23 cellular contexts compared by ENCODE assay signal in the genomic region with DNA sequence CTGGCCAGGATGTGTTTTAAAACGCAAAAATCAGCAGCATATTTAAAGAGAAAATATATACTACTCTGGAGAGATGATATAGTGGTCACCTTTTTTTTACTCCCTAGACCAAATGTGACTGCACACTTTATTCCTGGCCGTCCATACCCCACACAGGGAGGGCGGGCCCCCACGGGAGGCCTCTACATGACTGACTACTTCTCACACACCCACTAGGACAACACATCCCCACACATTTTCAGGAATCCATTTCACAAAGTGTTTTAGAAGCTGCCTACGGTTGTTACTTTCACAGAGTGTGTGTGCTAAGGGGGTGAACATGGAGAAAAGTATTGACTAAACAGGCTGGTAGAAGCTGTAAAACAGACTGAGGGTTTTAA.
A peak's percentile ranks its signal among the peaks of the same experiment; 100 is the strongest.
DNase-seq lines count a peak whose midpoint lies in the region; ATAC-seq and TF ChIP-seq lines count a peak whose summit lies in the region.
"Had no signal": no experiment of that assay in that cellular context is flagged by ENCODE, and none has a peak within 500 bp of the region (broad histone marks: within the 10 kb centered on the region; RNA-seq: fewer than 3 reads in every experiment).

No MANE protein-coding gene starts in this region.

- H3K27me3 Mint-ChIP-seq in activated T-cell treated with anti-CD3 and anti-CD28 coated beads, Interleukin-2, amount 50 U/mL, for 4 hours (ENCODE audit: low read depth), result no peaks in the 10 kb centered on the region
- H3K27me3 Mint-ChIP-seq in activated T-helper 1 cell treated with anti-CD3 and anti-CD28 coated beads, Interleukin-12 subunit alpha, Interleukin-12 subunit beta, Interleukin-2, Interleukin-4 antibody, amounts not matched to agents 30 ng/mL and 10 ng/mL and 1 ng/mL, durations not matched to agents 14 hours and 24 hours and 36 hours (ENCODE audit: insufficient read depth), result no peaks in the 10 kb centered on the region
- H3K27me3 Mint-ChIP-seq in stimulated activated naive B cell treated with anti-CD40 and anti-IgM and Interleukin-4, amounts not matched to agents 10 μg/mL and 1 μg/mL and 100 μg/mL, for 72 hours, result no peaks in the 10 kb centered on the region
- H3K27me3 Mint-ChIP-seq: activated CD4-positive, alpha-beta T cell treated with anti-CD3 and anti-CD28 coated beads, Interleukin-2, amount 10 ng/mL, durations not matched to agents 7 days and 5 days; CD4-positive, alpha-beta T cell had no signal

- H3K27ac ChIP-seq in lower lobe of right lung, result peak overlapping the region; percentile 67
- H3K27ac ChIP-seq: body of pancreas, colonic mucosa had no signal

- H3K27me3 ChIP-seq in lower lobe of right lung (ENCODE audit: low read depth), result no peaks in the 10 kb centered on the region
- H3K27me3 ChIP-seq: body of pancreas, colonic mucosa had no signal

- peaks cover 73% of the 10 kb centered on the region for H3K4me1 ChIP-seq in lower lobe of right lung
- H3K4me1 ChIP-seq: colonic mucosa had no signal

- H3K36me3 Mint-ChIP-seq in activated T-cell treated with anti-CD3 and anti-CD28 coated beads, Interleukin-2, amount 50 U/mL, for 4 hours (ENCODE audit: insufficient read depth), result peaks cover 51% of the 10 kb centered on the region
- H3K36me3 Mint-ChIP-seq in activated T-helper 1 cell treated with anti-CD3 and anti-CD28 coated beads, Interleukin-12 subunit alpha, Interleukin-12 subunit beta, Interleukin-2, Interleukin-4 antibody, amounts not matched to agents 30 ng/mL and 10 ng/mL and 1 ng/mL, durations not matched to agents 14 hours and 24 hours and 36 hours (ENCODE audit: low read depth), result peaks cover 64% of the 10 kb centered on the region
- peaks cover 38 to 49% of the 10 kb centered on the region in 2 donors for H3K36me3 Mint-ChIP-seq in stimulated activated naive B cell treated with anti-CD40 and anti-IgM and Interleukin-4, amounts not matched to agents 10 μg/mL and 1 μg/mL and 100 μg/mL, for 72 hours

- H3K4me1 Mint-ChIP-seq in activated T-cell treated with anti-CD3 and anti-CD28 coated beads, Interleukin-2, amount 50 U/mL, for 4 hours (ENCODE audit: low read depth), result peaks cover 76% of the 10 kb centered on the region
- peaks cover 82% of the 10 kb centered on the region for H3K4me1 Mint-ChIP-seq in activated T-helper 1 cell treated with anti-CD3 and anti-CD28 coated beads, Interleukin-12 subunit alpha, Interleukin-12 subunit beta, Interleukin-2, Interleukin-4 antibody, amounts not matched to agents 30 ng/mL and 10 ng/mL and 1 ng/mL, durations not matched to agents 14 hours and 24 hours and 36 hours (ENCODE audit: low read depth)
- H3K4me1 Mint-ChIP-seq in stimulated activated naive B cell treated with anti-CD40 and anti-IgM and Interleukin-4, amounts not matched to agents 10 μg/mL and 1 μg/mL and 100 μg/mL, for 72 hours, result peaks cover 33 to 55% of the 10 kb centered on the region in 2 donors

- no peak for TF ChIP-seq CTCF in lower lobe of right lung (IDR thresholded peaks at IDR 0.05)

- no peaks in the 10 kb centered on the region for H3K9me3 ChIP-seq in lower lobe of right lung
- H3K9me3 ChIP-seq: body of pancreas, colonic mucosa had no signal

- H3K9me3 Mint-ChIP-seq in activated T-cell treated with anti-CD3 and anti-CD28 coated beads, Interleukin-2, amount 50 U/mL, for 4 hours, result no peaks in the 10 kb centered on the region
- no peaks in the 10 kb centered on the region for H3K9me3 Mint-ChIP-seq in activated T-helper 1 cell treated with anti-CD3 and anti-CD28 coated beads, Interleukin-12 subunit alpha, Interleukin-12 subunit beta, Interleukin-2, Interleukin-4 antibody, amounts not matched to agents 30 ng/mL and 10 ng/mL and 1 ng/mL, durations not matched to agents 14 hours and 24 hours and 36 hours
- no peaks in the 10 kb centered on the region for H3K9me3 Mint-ChIP-seq in stimulated activated naive B cell treated with anti-CD40 and anti-IgM and Interleukin-4, amounts not matched to agents 10 μg/mL and 1 μg/mL and 100 μg/mL, for 72 hours
- H3K9me3 Mint-ChIP-seq: activated CD4-positive, alpha-beta T cell treated with anti-CD3 and anti-CD28 coated beads, Interleukin-2, amount 10 ng/mL, durations not matched to agents 7 days and 5 days; activated naive CD4-positive, alpha-beta T cell treated with anti-CD3 and anti-CD28 coated beads, Interleukin-2, amount 50 U/mL, for 72 hours; CD4-positive, alpha-beta T cell had no signal

- no peaks in the 10 kb centered on the region for H3K36me3 ChIP-seq in lower lobe of right lung
- H3K36me3 ChIP-seq: colonic mucosa had no signal

- no peak for DNase-seq in activated T-cell treated with anti-CD3 and anti-CD28 coated beads, Interleukin-2, amount 50 U/mL, for 4 hours
- no peak for DNase-seq in activated T-cell treated with anti-CD3 and anti-CD28 coated beads, Interleukin-2, amount 50 U/mL, for 1 hour
- DNase-seq in activated T-helper 1 cell treated with anti-CD3 and anti-CD28 coated beads, Interleukin-12 subunit alpha, Interleukin-12 subunit beta, Interleukin-2, Interleukin-4 antibody, amounts not matched to agents 30 ng/mL and 10 ng/mL and 1 ng/mL, durations not matched to agents 14 hours and 24 hours and 36 hours (ENCODE audit: low spot score), result no peak
- DNase-seq in lower lobe of right lung (no peak), NCI-H2081 treated with DMSO at 0.1 percent for 48 hours (lab: John Stamatoyannopoulos, UW) (no peak)
- no peak for DNase-seq in stimulated activated naive B cell treated with anti-CD40 and anti-IgM and Interleukin-4, amounts not matched to agents 10 μg/mL and 1 μg/mL and 100 μg/mL, for 72 hours
- DNase-seq: ACHN; activated CD4-positive, alpha-beta T cell treated with anti-CD3 and anti-CD28 coated beads, Interleukin-2, amount 10 ng/mL, durations not matched to agents 7 days and 5 days; body of pancreas; CD4-positive, alpha-beta T cell; colonic mucosa; foreskin fibroblast; GOT3; Karpas-422; NCI-H1092; NCI-H2081; NCI-H510A treated with DMSO at 0.1 percent for 48 hours; retina; stimulated activated naive CD8-positive, alpha-beta T cell treated with anti-CD3 and anti-CD28 coated beads, Interleukin-15, Interleukin-2, amounts not matched to agents 100 U/mL and 50 U/mL, for 24 hours; SW 1271 had no signal

- no peak overlapping the region for H3K4me3 Mint-ChIP-seq in activated T-cell treated with anti-CD3 and anti-CD28 coated beads, Interleukin-2, amount 50 U/mL, for 4 hours
- H3K4me3 Mint-ChIP-seq in activated T-helper 1 cell treated with anti-CD3 and anti-CD28 coated beads, Interleukin-12 subunit alpha, Interleukin-12 subunit beta, Interleukin-2, Interleukin-4 antibody, amounts not matched to agents 30 ng/mL and 10 ng/mL and 1 ng/mL, durations not matched to agents 14 hours and 24 hours and 36 hours, result no peak overlapping the region
- no peak overlapping the region for H3K4me3 Mint-ChIP-seq in stimulated activated naive B cell treated with anti-CD40 and anti-IgM and Interleukin-4, amounts not matched to agents 10 μg/mL and 1 μg/mL and 100 μg/mL, for 72 hours
- H3K4me3 Mint-ChIP-seq: activated CD4-positive, alpha-beta T cell treated with anti-CD3 and anti-CD28 coated beads, Interleukin-2, amount 10 ng/mL, durations not matched to agents 7 days and 5 days; CD4-positive, alpha-beta T cell had no signal

- intact Hi-C loops in activated T-helper 1 cell treated with anti-CD3 and anti-CD28 coated beads, Interleukin-12 subunit alpha, Interleukin-12 subunit beta, Interleukin-2, Interleukin-4 antibody, amounts not matched to agents 30 ng/mL and 10 ng/mL and 1 ng/mL, durations not matched to agents 14 hours and 24 hours and 36 hours (cut with micrococcal nuclease), result no loop called here
- intact Hi-C loops in lower lobe of right lung (cut with DNase I), result no loop called here

- H3K27ac Mint-ChIP-seq in activated T-helper 1 cell treated with anti-CD3 and anti-CD28 coated beads, Interleukin-12 subunit alpha, Interleukin-12 subunit beta, Interleukin-2, Interleukin-4 antibody, amounts not matched to agents 30 ng/mL and 10 ng/mL and 1 ng/mL, durations not matched to agents 14 hours and 24 hours and 36 hours, result peak overlapping the region; percentile 66
- peak overlapping the region; percentile 37 for H3K27ac Mint-ChIP-seq in stimulated activated naive B cell treated with anti-CD40 and anti-IgM and Interleukin-4, amounts not matched to agents 10 μg/mL and 1 μg/mL and 100 μg/mL, for 72 hours
- H3K27ac Mint-ChIP-seq: activated CD4-positive, alpha-beta T cell treated with anti-CD3 and anti-CD28 coated beads, Interleukin-2, amount 10 ng/mL, durations not matched to agents 7 days and 5 days; activated naive CD4-positive, alpha-beta T cell treated with anti-CD3 and anti-CD28 coated beads, Interleukin-2, amount 50 U/mL, for 72 hours; CD4-positive, alpha-beta T cell had no signal

- H3K4me3 ChIP-seq in lower lobe of right lung, result no peak overlapping the region
- H3K4me3 ChIP-seq: body of pancreas, colonic mucosa had no signal

- peak; percentile 24 to 32 for ATAC-seq in activated T-cell treated with anti-CD3 and anti-CD28 coated beads, Interleukin-2, amount 50 U/mL, for 4 hours
- ATAC-seq in lower lobe of right lung (peak in 1 of 2 donors; percentile 6), HG02759 (IDR thresholded peaks at IDR 0.05; ENCODE audit: unreplicated experiment) (no peak), HG02678 (IDR thresholded peaks at IDR 0.05; ENCODE audit: unreplicated experiment) (no peak)
- ATAC-seq in stimulated activated naive B cell treated with anti-CD40 and anti-IgM and Interleukin-4, amounts not matched to agents 10 μg/mL and 1 μg/mL and 100 μg/mL, for 72 hours (replicated peaks), result no peak
- ATAC-seq: activated naive CD4-positive, alpha-beta T cell treated with anti-CD3 and anti-CD28 coated beads, Interleukin-2, amount 50 U/mL, for 72 hours; body of pancreas; stimulated activated naive CD8-positive, alpha-beta T cell treated with anti-CD3 and anti-CD28 coated beads, Interleukin-15, Interleukin-2, amounts not matched to agents 100 U/mL and 50 U/mL, for 24 hours had no signal

Comparison
In these comparisons a context has a peak if more than half of its experiments do, and no peak if none do; other contexts are left out.
1. ATAC-seq: peak in activated T-cell treated with anti-CD3 and anti-CD28 coated beads, Interleukin-2, amount 50 U/mL, for 4 hours (2 of 2); none in stimulated activated naive B cell treated with anti-CD40 and anti-IgM and Interleukin-4, amounts not matched to agents 10 μg/mL and 1 μg/mL and 100 μg/mL, for 72 hours (0 of 2), HG02759 (single experiment) and HG02678 (single experiment).